16 cellular contexts compared by ENCODE assay signal in the genomic region with DNA sequence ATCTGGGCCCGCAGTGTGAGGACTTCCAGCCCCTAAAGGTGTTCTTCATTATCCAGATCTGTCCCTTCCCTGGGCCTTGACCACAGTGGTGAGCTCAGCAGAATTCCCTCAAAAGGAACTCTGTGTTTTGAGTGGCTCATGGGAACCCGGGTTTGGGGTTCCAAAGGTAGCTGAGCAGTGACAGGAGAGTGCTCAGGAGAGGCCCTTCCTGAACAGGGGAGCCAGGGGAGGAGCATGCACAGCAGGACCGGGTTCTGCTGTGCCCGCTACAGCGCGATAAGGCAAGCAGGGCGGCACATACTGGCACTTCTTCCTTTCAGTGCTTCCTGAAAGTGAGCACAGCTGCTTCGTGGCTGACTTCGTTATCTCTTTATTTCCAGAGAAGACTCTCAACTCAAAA.
A peak's percentile ranks its signal among the peaks of the same experiment; 100 is the strongest.
DNase-seq lines count a peak whose midpoint lies in the region; ATAC-seq and TF ChIP-seq lines count a peak whose summit lies in the region.
"Had no signal": no experiment of that assay in that cellular context is flagged by ENCODE, and none has a peak within 500 bp of the region (broad histone marks: within the 10 kb centered on the region; RNA-seq: fewer than 3 reads in every experiment).

No MANE protein-coding gene starts in this region.

- no peak overlapping the region for H2BK120ac ChIP-seq in H9 (ENCODE audit: low read depth, low read length, poor library complexity, severe bottlenecking)

- no peak overlapping the region for H3K23ac ChIP-seq in H9 (ENCODE audit: insufficient read length, low read depth, low read length)

- no peak overlapping the region for H3K4me3 Mint-ChIP-seq in H9
- H3K4me3 Mint-ChIP-seq in activated naive CD8-positive, alpha-beta T cell treated with anti-CD3 and anti-CD28 coated beads, Interleukin-2, amount 50 U/mL, for 24 hours, result no peak overlapping the region
- H3K4me3 Mint-ChIP-seq: natural killer cell had no signal

- TF ChIP-seq CTCF in H9 (conservative IDR thresholded peaks at IDR 0.05) (no peak), liver (IDR thresholded peaks at IDR 0.05; ENCODE audit: low read depth, low read length, missing input control) (no peak)

- H3K27me3 ChIP-seq in BLaER1, result no peaks in the 10 kb centered on the region
- no peaks in the 10 kb centered on the region for H3K27me3 ChIP-seq in H9 (ENCODE audit: insufficient read depth, low read length)
- no peaks in the 10 kb centered on the region for H3K27me3 ChIP-seq in liver (ENCODE audit: control insufficient read depth in 4 of 4, insufficient read depth in 4 of 4, low read length in 3 of 4)
- H3K27me3 ChIP-seq: foreskin keratinocyte had no signal

- H4K20me1 ChIP-seq in BLaER1, result peaks cover 26% of the 10 kb centered on the region
- no peaks in the 10 kb centered on the region for H4K20me1 ChIP-seq in H9 (ENCODE audit: control insufficient read depth, insufficient read depth, insufficient read length)

- H3K4me2 ChIP-seq in BLaER1 (peak overlapping the region; percentile 53), H9 (ENCODE audit: insufficient read depth, insufficient read length, low read length) (no peak overlapping the region)

- no peak overlapping the region for H3K18ac ChIP-seq in H9 (ENCODE audit: insufficient read length, low read depth, low read length)

- ATAC-seq in activated naive CD8-positive, alpha-beta T cell treated with anti-CD3 and anti-CD28 coated beads, Interleukin-2, amount 50 U/mL, for 24 hours, result no peak
- ATAC-seq in HG03521 (IDR thresholded peaks at IDR 0.05; ENCODE audit: unreplicated experiment) (no peak), HG03108 (IDR thresholded peaks at IDR 0.05; ENCODE audit: unreplicated experiment) (no peak)
- ATAC-seq: foreskin keratinocyte, GM12878, lower lobe of right lung, natural killer cell had no signal

- H4K91ac ChIP-seq in H9 (ENCODE audit: insufficient read length, low read depth, low read length), result no peak overlapping the region

- H3K79me1 ChIP-seq in H9 (ENCODE audit: insufficient read depth, low read depth, low read length, poor library complexity, severe bottlenecking), result no peaks in the 10 kb centered on the region

- H3K4ac ChIP-seq in H9 (ENCODE audit: low read depth, low read length), result no peak overlapping the region

- H2AK5ac ChIP-seq in H9 (ENCODE audit: insufficient read length, low read length), result no peak overlapping the region

- no peak overlapping the region for H2BK20ac ChIP-seq in H9 (ENCODE audit: low read depth, low read length, poor library complexity, severe bottlenecking)

- H3K9ac ChIP-seq in BLaER1, result no peak overlapping the region
- no peak overlapping the region for H3K9ac ChIP-seq in H9 (ENCODE audit: extremely low read depth, insufficient read length, low read length)
- no peak overlapping the region for H3K9ac ChIP-seq in liver (ENCODE audit: low read depth in 1 of 2, low read length in 2 of 2)

- H3K23me2 ChIP-seq in H9 (ENCODE audit: insufficient read length, low read depth, low read length, poor library complexity, severe bottlenecking), result no peaks in the 10 kb centered on the region

- no peak overlapping the region for H2BK5ac ChIP-seq in H9 (ENCODE audit: insufficient read length, low read length)

- peaks cover 14 to 47% (median 24%) of the 10 kb centered on the region in 3 experiments for H3K36me3 Mint-ChIP-seq in H9 (ENCODE audit: insufficient read depth in 1 of 3, low read depth in 3 of 3)
- H3K36me3 Mint-ChIP-seq in activated naive CD8-positive, alpha-beta T cell treated with anti-CD3 and anti-CD28 coated beads, Interleukin-2, amount 50 U/mL, for 24 hours (ENCODE audit: low read depth), result peaks cover 41% of the 10 kb centered on the region

- H3K9me3 Mint-ChIP-seq in H9, result no peaks in the 10 kb centered on the region
- H3K9me3 Mint-ChIP-seq in activated naive CD8-positive, alpha-beta T cell treated with anti-CD3 and anti-CD28 coated beads, Interleukin-2, amount 50 U/mL, for 24 hours, result no peaks in the 10 kb centered on the region
- H3K9me3 Mint-ChIP-seq: natural killer cell had no signal

- no peak overlapping the region for H4K8ac ChIP-seq in H9 (replicated peaks; ENCODE audit: insufficient read length, low read depth, low read length)

- H3K27ac ChIP-seq in BLaER1, result peak overlapping the region; percentile 10
- H3K27ac ChIP-seq in H9 (ENCODE audit: insufficient read length, low read depth, low read length), result no peak overlapping the region
- peak overlapping the region; percentile 23 to 34 for H3K27ac ChIP-seq in liver (ENCODE audit: low read depth in 1 of 2, low read length in 2 of 2)
- H3K27ac ChIP-seq: foreskin keratinocyte, lower lobe of right lung had no signal

- H3K14ac ChIP-seq in H9 (ENCODE audit: insufficient read depth, low read length), result no peak overlapping the region; the same call in 1 of the 2 replicates

- H3T11ph ChIP-seq in H9 (ENCODE audit: low read length), result no peak overlapping the region

- peak overlapping the region; percentile 33 to 92 (median 78); a peak in 5 of 7 replicates for H3K27ac Mint-ChIP-seq in H9
- H3K27ac Mint-ChIP-seq in activated naive CD8-positive, alpha-beta T cell treated with anti-CD3 and anti-CD28 coated beads, Interleukin-2, amount 50 U/mL, for 24 hours, result peak overlapping the region; percentile 60

- H4K5ac ChIP-seq in H9 (ENCODE audit: insufficient read length, low read depth, low read length), result no peak overlapping the region

- no peaks in the 10 kb centered on the region for H3K79me2 ChIP-seq in H9 (ENCODE audit: insufficient read depth, low read length)

- H3K36me3 ChIP-seq in BLaER1, result peaks cover 93% of the 10 kb centered on the region
- H3K36me3 ChIP-seq in liver (ENCODE audit: control insufficient read depth in 4 of 4, insufficient read depth in 3 of 4, low read depth in 1 of 4, low read length in 3 of 4), result peaks cover 9 to 43% (median 32%) of the 10 kb centered on the region in 4 donors

- WGBS in H9 (ENCODE audit: extremely low coverage, insufficient read length, low lambda C conversion rate), result no CpG with 5 or more reads among the region's 9 CpGs
- 70% methylated on average over 9 of the region's 9 CpGs for WGBS in liver

- no peak for TF ChIP-seq RAD21 in liver (IDR thresholded peaks at IDR 0.05)

- H3K4me1 ChIP-seq in BLaER1, result peaks cover 14% of the 10 kb centered on the region
- H3K4me1 ChIP-seq in H9 (ENCODE audit: insufficient read depth, low read length), result peaks cover 6% of the 10 kb centered on the region; the same call in 1 of the 2 replicates
- H3K4me1 ChIP-seq in liver (ENCODE audit: control insufficient read depth in 4 of 4, insufficient read depth in 4 of 4, low read length in 3 of 4), result peaks cover 7 to 30% (median 26%) of the 10 kb centered on the region in 4 donors
- H3K4me1 ChIP-seq: foreskin keratinocyte had no signal

- no peak overlapping the region for H2BK12ac ChIP-seq in H9 (ENCODE audit: insufficient read length, low read depth, low read length)

- H2BK15ac ChIP-seq in H9 (ENCODE audit: low read depth, low read length), result no peak overlapping the region

- H2AFZ ChIP-seq in H9 (ENCODE audit: low read length), result no peak overlapping the region

- H3K27me3 Mint-ChIP-seq in H9 (ENCODE audit: low read depth), result no peaks in the 10 kb centered on the region
- H3K27me3 Mint-ChIP-seq in activated naive CD8-positive, alpha-beta T cell treated with anti-CD3 and anti-CD28 coated beads, Interleukin-2, amount 50 U/mL, for 24 hours, result no peaks in the 10 kb centered on the region

- no peaks in the 10 kb centered on the region for H3K9me3 ChIP-seq in BLaER1
- H3K9me3 ChIP-seq in H9 (ENCODE audit: control insufficient read depth, low read depth, low read length), result no peaks in the 10 kb centered on the region
- H3K9me3 ChIP-seq in liver (ENCODE audit: control insufficient read depth in 4 of 4, low read length in 3 of 4), result no peaks in the 10 kb centered on the region
- H3K9me3 ChIP-seq: lower lobe of right lung had no signal

- H3K4me1 Mint-ChIP-seq in H9, result peaks cover 21 to 28% of the 10 kb centered on the region in 2 experiments
- peaks cover 3% of the 10 kb centered on the region for H3K4me1 Mint-ChIP-seq in activated naive CD8-positive, alpha-beta T cell treated with anti-CD3 and anti-CD28 coated beads, Interleukin-2, amount 50 U/mL, for 24 hours

- no peak overlapping the region for H3K56ac ChIP-seq in H9 (ENCODE audit: insufficient read length, low read depth, low read length)

- DNase-seq in H9 (no peak), nucleus accumbens (lab: John Stamatoyannopoulos, UW) (no peak), activated gamma-delta T cell (lab: John Stamatoyannopoulos, UW) (no peak)
- no peak for DNase-seq in activated naive CD8-positive, alpha-beta T cell treated with anti-CD3 and anti-CD28 coated beads, Interleukin-2, amount 50 U/mL, for 24 hours
- DNase-seq: activated CD4-positive, alpha-beta T cell treated with anti-CD3 and anti-CD28 coated beads, Interleukin-2, amount 50 U/mL, for 48 hours; amniotic stem cell; foreskin keratinocyte; lower lobe of right lung; natural killer cell; NCI-H146; NCI-H510A had no signal

- H3K4me3 ChIP-seq in BLaER1, result no peak overlapping the region
- no peak overlapping the region for H3K4me3 ChIP-seq in liver (ENCODE audit: low read depth in 1 of 3, low read length in 3 of 3)
- H3K4me3 ChIP-seq: GM12878, lower lobe of right lung had no signal

TF ChIP-seq in liver, 16 proteins besides CTCF, POLR2A, EP300 and RAD21 (continues in another document):
- TF ChIP-seq, protein P1, sequence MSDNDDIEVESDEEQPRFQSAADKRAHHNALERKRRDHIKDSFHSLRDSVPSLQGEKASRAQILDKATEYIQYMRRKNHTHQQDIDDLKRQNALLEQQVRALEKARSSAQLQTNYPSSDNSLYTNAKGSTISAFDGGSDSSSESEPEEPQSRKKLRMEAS (IDR thresholded peaks at IDR 0.05), result no peak
- TF ChIP-seq HNF4G (IDR thresholded peaks at IDR 0.05) (no peak), SP1 (IDR thresholded peaks at IDR 0.05) (no peak), RXRA (IDR thresholded peaks at IDR 0.05) (no peak), JUND (IDR thresholded peaks at IDR 0.05) (no peak)
- TF ChIP-seq, protein P2, sequence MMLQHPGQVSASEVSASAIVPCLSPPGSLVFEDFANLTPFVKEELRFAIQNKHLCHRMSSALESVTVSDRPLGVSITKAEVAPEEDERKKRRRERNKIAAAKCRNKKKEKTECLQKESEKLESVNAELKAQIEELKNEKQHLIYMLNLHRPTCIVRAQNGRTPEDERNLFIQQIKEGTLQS (IDR thresholded peaks at IDR 0.05), result no peak
